ENCODE assay signal across 19 cellular contexts in genomic region chr4:186586190-186586589, GRCh38. TPM values are rescaled to one million over a fixed set of nuclear protein-coding genes. Genes with fewer than 3 reads are reported as not detected.
A peak's percentile ranks its signal among the peaks of the same experiment; 100 is the strongest.
DNase-seq lines count a peak whose midpoint lies in the region; ATAC-seq and TF ChIP-seq lines count a peak whose summit lies in the region.
"Had no signal": no experiment of that assay in that cellular context is flagged by ENCODE, and none has a peak within 500 bp of the region (broad histone marks: within the 10 kb centered on the region; RNA-seq: fewer than 3 reads in every experiment).

No MANE protein-coding gene starts in this region.

- H3K18ac ChIP-seq in mesenchymal stem cell (ENCODE audit: low read depth in 1 of 2, low read length in 2 of 2): no peak overlapping the region

- H2BK120ac ChIP-seq in mesenchymal stem cell (ENCODE audit: low read depth, low read length): no peak overlapping the region

- H3K4me2 ChIP-seq in HCT116 (ENCODE audit: low read length) (no peak overlapping the region), OCI-LY1 (ENCODE audit: low read length) (no peak overlapping the region), mesenchymal stem cell (ENCODE audit: low read length, poor library complexity, severe bottlenecking) (no peak overlapping the region)
- H3K4me2 ChIP-seq: GM23338 had no signal

- RAD21 ChIA-PET in HCT116 (lab: Charles Lee; ENCODE audit: low non-redundant PET in 1 of 2, low total read pairs in 2 of 2, uncharacterized antibody in 2 of 2, unreplicated experiment in 2 of 2): no interaction called here

- intact Hi-C loops in HCT116 (cut with micrococcal nuclease): no loop called here
- intact Hi-C loops in gastrocnemius medialis (cut with DNase I; ENCODE audit: low total_unique reads): loop anchor here (2.0 kb wide), 2 partner anchors 289 to 517 kb away; partner anchors contain the start of gene TLR3

- no peak overlapping the region for H2AK5ac ChIP-seq in mesenchymal stem cell (ENCODE audit: low read length, severe bottlenecking)

- H3K27me3 ChIP-seq in HCT116 (ENCODE audit: insufficient read depth, low read length) (no peaks in the 10 kb centered on the region), OCI-LY1 (ENCODE audit: insufficient read depth, low read length) (no peaks in the 10 kb centered on the region), mesenchymal stem cell (ENCODE audit: control insufficient read depth in 1 of 2, insufficient read depth in 1 of 2, low read length in 2 of 2) (no peaks in the 10 kb centered on the region), gastrocnemius medialis (no peaks in the 10 kb centered on the region)

- no peak for TF ChIP-seq CTCF in HCT116 (IDR thresholded peaks at IDR 0.05 in 2 of 3, conservative IDR thresholded peaks at IDR 0.05 in 1 of 3; ENCODE audit: borderline replicate concordance in 1 of 3, insufficient read depth in 1 of 3, low read depth in 2 of 3, low read length in 2 of 3)
- TF ChIP-seq CTCF in OCI-LY1 (IDR thresholded peaks at IDR 0.05; ENCODE audit: low read length): no peak
- no peak for TF ChIP-seq CTCF in chondrocyte (IDR thresholded peaks at IDR 0.05)
- no peak for TF ChIP-seq CTCF in gastrocnemius medialis (IDR thresholded peaks at IDR 0.05 in 4 of 5, conservative IDR thresholded peaks at IDR 0.05 in 1 of 5)

- peak overlapping the region; percentile 55 for H4K8ac ChIP-seq in mesenchymal stem cell (ENCODE audit: low read length)

- H2BK15ac ChIP-seq in mesenchymal stem cell (ENCODE audit: low read depth, poor library complexity, severe bottlenecking): no peak overlapping the region

- no peak overlapping the region for H3K9ac ChIP-seq in HCT116 (ENCODE audit: low read length)
- H3K9ac ChIP-seq in OCI-LY1 (ENCODE audit: low read length): no peak overlapping the region
- no peak overlapping the region for H3K9ac ChIP-seq in mesenchymal stem cell (ENCODE audit: low read length)

- DNase-seq in HCT116 (ENCODE audit: low read depth, low spot score): no peak
- DNase-seq in chondrocyte (ENCODE audit: low spot score): no peak
- DNase-seq in mesenchymal stem cell: no peak
- DNase-seq in activated gamma-delta T cell treated with Interleukin-2 at 50 U/mL for 16 hours: no peak
- DNase-seq in gastrocnemius medialis: no peak
- DNase-seq in activated CD4-positive, alpha-beta T cell treated with anti-CD3 and anti-CD28 coated beads, Interleukin-2, amount 10 ng/mL, durations not matched to agents 7 days and 5 days: no peak
- DNase-seq in T-helper 1 cell: no peak
- DNase-seq: DND-41, GDM1, NCI-H1048, NCI-H146, NCI-H2081, NCI-H524, SHP77 treated with DMSO at 0.1 percent for 48 hours had no signal

- H4K20me1 ChIP-seq in HCT116 (ENCODE audit: insufficient read depth) (peaks cover 55% of the 10 kb centered on the region), OCI-LY1 (ENCODE audit: insufficient read depth, low read length) (no peaks in the 10 kb centered on the region)

- H2BK5ac ChIP-seq in mesenchymal stem cell (ENCODE audit: low read depth, low read length, poor library complexity, severe bottlenecking): no peak overlapping the region

- peaks cover 23% of the 10 kb centered on the region for H3K4me1 Mint-ChIP-seq in chondrocyte (ENCODE audit: low read depth)
- no peaks in the 10 kb centered on the region for H3K4me1 Mint-ChIP-seq in activated CD4-positive, alpha-beta T cell treated with anti-CD3 and anti-CD28 coated beads, Interleukin-2, amount 10 ng/mL, durations not matched to agents 7 days and 5 days

- H3K4me3 ChIP-seq in HCT116 (replicated peaks in 1 of 2; ENCODE audit: low read depth in 1 of 2, low read length in 2 of 2): no peak overlapping the region
- no peak overlapping the region for H3K4me3 ChIP-seq in OCI-LY1 (ENCODE audit: low read depth, low read length, poor library complexity, severe bottlenecking)
- H3K4me3 ChIP-seq in mesenchymal stem cell (ENCODE audit: insufficient read depth in 1 of 2, low read depth in 1 of 2, low read length in 2 of 2): no peak overlapping the region
- no peak overlapping the region for H3K4me3 ChIP-seq in gastrocnemius medialis
- H3K4me3 ChIP-seq: GM12878, GM23338, K562 had no signal

- BruUV-seq in HCT116 (replicated peaks; lab: Mats Ljungman, UMichigan): no TSS peak

- POLR2A ChIA-PET in HCT116 (lab: Charles Lee): no interaction called here
- POLR2A ChIA-PET in activated CD4-positive, alpha-beta T cell treated with anti-CD3 and anti-CD28 coated beads, Interleukin-2, amount 10 ng/mL, durations not matched to agents 7 days and 5 days (lab: Charles Lee): no interaction called here

- H3K4me3 Mint-ChIP-seq in chondrocyte (ENCODE audit: unreplicated experiment): no peak overlapping the region
- H3K4me3 Mint-ChIP-seq in activated CD4-positive, alpha-beta T cell treated with anti-CD3 and anti-CD28 coated beads, Interleukin-2, amount 10 ng/mL, durations not matched to agents 7 days and 5 days: no peak overlapping the region
- H3K4me3 Mint-ChIP-seq: GM23338 had no signal

- H3K23ac ChIP-seq in mesenchymal stem cell (ENCODE audit: low read length in 2 of 2): no peak overlapping the region

- 93% methylated on average over 8 of the region's 8 CpGs for WGBS in mesenchymal stem cell

- H3K4me1 ChIP-seq in HCT116 (ENCODE audit: control insufficient read depth in 1 of 2, insufficient read depth in 2 of 2, low read length in 2 of 2) (no peaks in the 10 kb centered on the region), OCI-LY1 (ENCODE audit: insufficient read depth, low read length, severe bottlenecking) (peaks cover 20% of the 10 kb centered on the region), mesenchymal stem cell (ENCODE audit: control insufficient read depth, insufficient read depth, low read depth, low read length) (peaks cover 4% of the 10 kb centered on the region), gastrocnemius medialis (no peaks in the 10 kb centered on the region)

- H3K79me2 ChIP-seq in HCT116 (ENCODE audit: insufficient read depth, low read length) (peaks cover 97% of the 10 kb centered on the region), OCI-LY1 (ENCODE audit: insufficient read depth, low read length) (no peaks in the 10 kb centered on the region)

- H3K27ac Mint-ChIP-seq in chondrocyte (ENCODE audit: unreplicated experiment): peak overlapping the region; percentile 90
- H3K27ac Mint-ChIP-seq in activated CD4-positive, alpha-beta T cell treated with anti-CD3 and anti-CD28 coated beads, Interleukin-2, amount 10 ng/mL, durations not matched to agents 7 days and 5 days: no peak overlapping the region
- H3K27ac Mint-ChIP-seq: GM23338 had no signal

- H3K79me1 ChIP-seq in mesenchymal stem cell (replicated peaks; ENCODE audit: low read length, poor library complexity, severe bottlenecking): peaks cover 27% of the 10 kb centered on the region

- H3K36me3 Mint-ChIP-seq in chondrocyte (ENCODE audit: low read depth): peaks cover 42% of the 10 kb centered on the region
- no peaks in the 10 kb centered on the region for H3K36me3 Mint-ChIP-seq in activated CD4-positive, alpha-beta T cell treated with anti-CD3 and anti-CD28 coated beads, Interleukin-2, amount 10 ng/mL, durations not matched to agents 7 days and 5 days (ENCODE audit: low read depth)

- no peak overlapping the region for H2AFZ ChIP-seq in HCT116 (ENCODE audit: low read depth, low read length, poor library complexity, severe bottlenecking)
- 0 out of 2 replicates have a peak overlapping the region, but pooled peaks have one; percentile 73 for H2AFZ ChIP-seq in OCI-LY1 (ENCODE audit: low read length)
- no peak overlapping the region for H2AFZ ChIP-seq in mesenchymal stem cell (ENCODE audit: low read depth, low read length)
- H2AFZ ChIP-seq: GM23338 had no signal

- no peaks in the 10 kb centered on the region for H3K9me3 ChIP-seq in HCT116 (ENCODE audit: control insufficient read depth in 1 of 2, insufficient read depth in 1 of 2, low read depth in 1 of 2, low read length in 2 of 2)
- H3K9me3 ChIP-seq in OCI-LY1 (ENCODE audit: low read length): no peaks in the 10 kb centered on the region
- H3K9me3 ChIP-seq in mesenchymal stem cell (ENCODE audit: control insufficient read depth, low read length): no peaks in the 10 kb centered on the region
- H3K9me3 ChIP-seq in gastrocnemius medialis: no peaks in the 10 kb centered on the region

- H2BK12ac ChIP-seq in mesenchymal stem cell (ENCODE audit: low read length in 2 of 2): no peak overlapping the region

- CTCF ChIA-PET in HCT116 (lab: Charles Lee): interaction anchor here (2.1 kb wide), 1 partner anchor 9 kb away, joined by 7 read pairs; no protein-coding TSS in a partner anchor
- CTCF ChIA-PET in activated CD4-positive, alpha-beta T cell treated with anti-CD3 and anti-CD28 coated beads, Interleukin-2, amount 10 ng/mL, durations not matched to agents 7 days and 5 days (lab: Charles Lee): no interaction called here

- ATAC-seq in HCT116: no peak
- no peak for ATAC-seq in gastrocnemius medialis
- ATAC-seq: GM12878, GM23338, K562 had no signal

- no peak overlapping the region for H4K91ac ChIP-seq in mesenchymal stem cell (ENCODE audit: low read length)

- in situ Hi-C loops in gastrocnemius medialis (cut with MboI; ENCODE audit: low sequenced_read_pairs in 4 of 4): loop anchor here (5.0 to 25.0 kb wide), 3 partner anchors 284 to 299 kb away; no protein-coding TSS in a partner anchor

- no peak overlapping the region for H3K4ac ChIP-seq in mesenchymal stem cell (ENCODE audit: low read depth in 1 of 2, low read length in 2 of 2)

- TF ChIP-seq POLR2A in HCT116 (IDR thresholded peaks at IDR 0.05; ENCODE audit: borderline replicate concordance, extremely low read depth, insufficient read depth, insufficient read length) (no peak), gastrocnemius medialis (IDR thresholded peaks at IDR 0.05) (no peak)

- no peaks in the 10 kb centered on the region for H3K9me3 Mint-ChIP-seq in chondrocyte (ENCODE audit: low read depth)
- no peaks in the 10 kb centered on the region for H3K9me3 Mint-ChIP-seq in activated CD4-positive, alpha-beta T cell treated with anti-CD3 and anti-CD28 coated beads, Interleukin-2, amount 10 ng/mL, durations not matched to agents 7 days and 5 days

- no peaks in the 10 kb centered on the region for H3K9me2 ChIP-seq in HCT116 (ENCODE audit: insufficient read depth)
- no peaks in the 10 kb centered on the region for H3K9me2 ChIP-seq in OCI-LY1 (ENCODE audit: low read depth, low read length)

- no peaks in the 10 kb centered on the region for H3F3A ChIP-seq in OCI-LY1 (ENCODE audit: insufficient read depth, low read length)

- H3K27me3 Mint-ChIP-seq in chondrocyte (ENCODE audit: low read depth): no peaks in the 10 kb centered on the region
- H3K27me3 Mint-ChIP-seq in activated CD4-positive, alpha-beta T cell treated with anti-CD3 and anti-CD28 coated beads, Interleukin-2, amount 10 ng/mL, durations not matched to agents 7 days and 5 days: no peaks in the 10 kb centered on the region

- peaks cover 72 to 85% of the 10 kb centered on the region in 2 experiments for H3K36me3 ChIP-seq in HCT116 (ENCODE audit: control insufficient read depth in 1 of 2, insufficient read depth in 2 of 2, low read length in 2 of 2)
- H3K36me3 ChIP-seq in OCI-LY1 (ENCODE audit: insufficient read depth, low read length): no peaks in the 10 kb centered on the region
- peaks cover 41 to 94% of the 10 kb centered on the region in 2 experiments for H3K36me3 ChIP-seq in mesenchymal stem cell (ENCODE audit: control insufficient read depth in 1 of 2, insufficient read depth in 2 of 2, low read depth in 1 of 2, low read length in 2 of 2)
- H3K36me3 ChIP-seq in gastrocnemius medialis: no peaks in the 10 kb centered on the region

- H3K27ac ChIP-seq in HCT116 (ENCODE audit: low read depth, low read length): no peak overlapping the region; the same call in 1 of the 2 replicates
- no peak overlapping the region for H3K27ac ChIP-seq in OCI-LY1 (ENCODE audit: low read depth, low read length, poor library complexity, severe bottlenecking)
- H3K27ac ChIP-seq in mesenchymal stem cell (ENCODE audit: low read length, poor library complexity, severe bottlenecking): no peak overlapping the region
- H3K27ac ChIP-seq in gastrocnemius medialis: no peak overlapping the region
- H3K27ac ChIP-seq: C4-2B had no signal

- no peak for TF ChIP-seq RAD21 in HCT116 (IDR thresholded peaks at IDR 0.05; ENCODE audit: low read depth)

- no peak overlapping the region for H3K14ac ChIP-seq in mesenchymal stem cell (ENCODE audit: low read length in 2 of 2)

RNA-seq across cellular contexts. Expression of gene MTNR1A, which starts 30.8 kb away (rescaled TPM):
- 0.84 TPM for total RNA-seq in HCT116 (2021; ENCODE audit: unreplicated experiment)
- 0.44 and 0.68 TPM in 2 replicates for polyA plus RNA-seq in HCT116 (2012)
- 0.44 TPM in 1 of 3 replicates, not detected in the others for total RNA-seq in chondrocyte
- polyA plus RNA-seq in mesenchymal stem cell (2013, experiment 1 of 2): 0.06 TPM
- polyA plus RNA-seq in mesenchymal stem cell (2013, experiment 2 of 2): 0.04 TPM
- total RNA-seq in gastrocnemius medialis: not detected
- total RNA-seq in activated CD4-positive, alpha-beta T cell treated with anti-CD3 and anti-CD28 coated beads, Interleukin-2, amount 10 ng/mL, durations not matched to agents 7 days and 5 days: not detected
- total RNA-seq: GM12878 had no signal
